ENCODE assay signal across 1 cellular context in genomic region chr2:217466799-217467198, GRCh38.
TF ChIP-seq lines count a peak whose summit lies in the region.

No MANE protein-coding gene starts in this region.

TF ChIP-seq in WTC11, 78 proteins besides CTCF, POLR2A, EP300 and RAD21 (continued from another document):
- no peak for TF ChIP-seq ZNF512 (CRISPR knock-in tag; IDR thresholded peaks at IDR 0.05; ENCODE audit: borderline replicate concordance)
